Comparison of ENCODE assay signal across 2 cellular contexts in the genomic region with DNA sequence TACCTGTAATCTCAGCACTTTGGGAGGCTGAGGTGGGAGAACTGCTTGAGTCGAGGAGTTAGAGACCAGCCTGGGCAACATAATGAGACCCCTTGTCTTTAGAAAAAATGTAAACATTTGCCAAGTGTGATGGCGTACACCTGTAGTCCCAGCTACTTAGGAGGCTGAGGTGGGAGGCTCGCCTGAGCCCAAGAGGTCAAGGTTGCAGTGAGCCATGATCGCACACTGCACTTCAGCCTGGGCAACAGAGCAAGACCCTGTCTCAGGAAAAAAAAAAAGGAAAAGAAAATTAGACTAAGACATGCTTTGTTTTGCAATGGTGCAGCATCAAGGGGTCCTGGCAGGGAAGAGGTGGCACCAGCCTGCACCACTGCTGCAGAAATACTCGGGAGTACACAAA.
TF ChIP-seq lines count a peak whose summit lies in the region.

No MANE protein-coding gene starts in this region.

TF ChIP-seq in A549, 52 proteins besides CTCF, POLR2A, EP300 and RAD21:
- TF ChIP-seq MAFK (IDR thresholded peaks at IDR 0.05; ENCODE audit: partially characterized antibody) (no peak), NFE2L2 (conservative IDR thresholded peaks at IDR 0.05; ENCODE audit: low read length) (no peak), HOXB13 (CRISPR knock-in tag; IDR thresholded peaks at IDR 0.05; ENCODE audit: low read depth) (no peak), ZNF302 (CRISPR knock-in tag; IDR thresholded peaks at IDR 0.05) (no peak), KDM5A (IDR thresholded peaks at IDR 0.05) (no peak), ESRRA (IDR thresholded peaks at IDR 0.05; ENCODE audit: borderline replicate concordance, low read length) (no peak), CBX8 (IDR thresholded peaks at IDR 0.05) (no peak), CHD4 (IDR thresholded peaks at IDR 0.05; ENCODE audit: borderline replicate concordance) (no peak), SREBF2 (IDR thresholded peaks at IDR 0.05) (no peak)
- TF ChIP-seq, protein P1, sequence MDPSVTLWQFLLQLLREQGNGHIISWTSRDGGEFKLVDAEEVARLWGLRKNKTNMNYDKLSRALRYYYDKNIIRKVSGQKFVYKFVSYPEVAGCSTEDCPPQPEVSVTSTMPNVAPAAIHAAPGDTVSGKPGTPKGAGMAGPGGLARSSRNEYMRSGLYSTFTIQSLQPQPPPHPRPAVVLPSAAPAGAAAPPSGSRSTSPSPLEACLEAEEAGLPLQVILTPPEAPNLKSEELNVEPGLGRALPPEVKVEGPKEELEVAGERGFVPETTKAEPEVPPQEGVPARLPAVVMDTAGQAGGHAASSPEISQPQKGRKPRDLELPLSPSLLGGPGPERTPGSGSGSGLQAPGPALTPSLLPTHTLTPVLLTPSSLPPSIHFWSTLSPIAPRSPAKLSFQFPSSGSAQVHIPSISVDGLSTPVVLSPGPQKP (IDR thresholded peaks at IDR 0.05; ENCODE audit: low read depth, low read length) = no peak

TF ChIP-seq in SK-N-SH, 30 proteins besides CTCF, POLR2A, EP300 and RAD21:
- TF ChIP-seq MXI1 (IDR thresholded peaks at IDR 0.05; ENCODE audit: low read depth, low read length) (no peak), RCOR1 (IDR thresholded peaks at IDR 0.05; ENCODE audit: low read length) (no peak), NFIC (IDR thresholded peaks at IDR 0.05; ENCODE audit: borderline replicate concordance) (no peak), TEAD4 (IDR thresholded peaks at IDR 0.05; ENCODE audit: borderline replicate concordance, insufficient read depth) (no peak), JUND (IDR thresholded peaks at IDR 0.05) (no peak), MEF2A (IDR thresholded peaks at IDR 0.05; ENCODE audit: borderline replicate concordance, low read depth) (no peak), NRF1 (IDR thresholded peaks at IDR 0.05; ENCODE audit: low read depth, low read length) (no peak), RFX5 (IDR thresholded peaks at IDR 0.05; ENCODE audit: low read length) (no peak), TCF12 (IDR thresholded peaks at IDR 0.05) (no peak), YY1 (IDR thresholded peaks at IDR 0.05; ENCODE audit: low read depth) (no peak), GABPA (IDR thresholded peaks at IDR 0.05; ENCODE audit: low read depth) (no peak), FOXM1 (IDR thresholded peaks at IDR 0.05; ENCODE audit: low read depth) (no peak), CHD2 (IDR thresholded peaks at IDR 0.05; ENCODE audit: low read length, partially characterized antibody) (no peak)
- TF ChIP-seq, protein P2, sequence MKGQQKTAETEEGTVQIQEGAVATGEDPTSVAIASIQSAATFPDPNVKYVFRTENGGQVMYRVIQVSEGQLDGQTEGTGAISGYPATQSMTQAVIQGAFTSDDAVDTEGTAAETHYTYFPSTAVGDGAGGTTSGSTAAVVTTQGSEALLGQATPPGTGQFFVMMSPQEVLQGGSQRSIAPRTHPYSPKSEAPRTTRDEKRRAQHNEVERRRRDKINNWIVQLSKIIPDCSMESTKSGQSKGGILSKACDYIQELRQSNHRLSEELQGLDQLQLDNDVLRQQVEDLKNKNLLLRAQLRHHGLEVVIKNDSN (IDR thresholded peaks at IDR 0.05; ENCODE audit: borderline replicate concordance, low read depth) = no peak
- TF ChIP-seq, protein P3, sequence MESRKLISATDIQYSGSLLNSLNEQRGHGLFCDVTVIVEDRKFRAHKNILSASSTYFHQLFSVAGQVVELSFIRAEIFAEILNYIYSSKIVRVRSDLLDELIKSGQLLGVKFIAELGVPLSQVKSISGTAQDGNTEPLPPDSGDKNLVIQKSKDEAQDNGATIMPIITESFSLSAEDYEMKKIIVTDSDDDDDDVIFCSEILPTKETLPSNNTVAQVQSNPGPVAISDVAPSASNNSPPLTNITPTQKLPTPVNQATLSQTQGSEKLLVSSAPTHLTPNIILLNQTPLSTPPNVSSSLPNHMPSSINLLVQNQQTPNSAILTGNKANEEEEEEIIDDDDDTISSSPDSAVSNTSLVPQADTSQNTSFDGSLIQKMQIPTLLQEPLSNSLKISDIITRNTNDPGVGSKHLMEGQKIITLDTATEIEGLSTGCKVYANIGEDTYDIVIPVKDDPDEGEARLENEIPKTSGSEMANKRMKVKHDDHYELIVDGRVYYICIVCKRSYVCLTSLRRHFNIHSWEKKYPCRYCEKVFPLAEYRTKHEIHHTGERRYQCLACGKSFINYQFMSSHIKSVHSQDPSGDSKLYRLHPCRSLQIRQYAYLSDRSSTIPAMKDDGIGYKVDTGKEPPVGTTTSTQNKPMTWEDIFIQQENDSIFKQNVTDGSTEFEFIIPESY (IDR thresholded peaks at IDR 0.05; ENCODE audit: borderline replicate concordance, low read depth) = no peak
- TF ChIP-seq, protein P4, sequence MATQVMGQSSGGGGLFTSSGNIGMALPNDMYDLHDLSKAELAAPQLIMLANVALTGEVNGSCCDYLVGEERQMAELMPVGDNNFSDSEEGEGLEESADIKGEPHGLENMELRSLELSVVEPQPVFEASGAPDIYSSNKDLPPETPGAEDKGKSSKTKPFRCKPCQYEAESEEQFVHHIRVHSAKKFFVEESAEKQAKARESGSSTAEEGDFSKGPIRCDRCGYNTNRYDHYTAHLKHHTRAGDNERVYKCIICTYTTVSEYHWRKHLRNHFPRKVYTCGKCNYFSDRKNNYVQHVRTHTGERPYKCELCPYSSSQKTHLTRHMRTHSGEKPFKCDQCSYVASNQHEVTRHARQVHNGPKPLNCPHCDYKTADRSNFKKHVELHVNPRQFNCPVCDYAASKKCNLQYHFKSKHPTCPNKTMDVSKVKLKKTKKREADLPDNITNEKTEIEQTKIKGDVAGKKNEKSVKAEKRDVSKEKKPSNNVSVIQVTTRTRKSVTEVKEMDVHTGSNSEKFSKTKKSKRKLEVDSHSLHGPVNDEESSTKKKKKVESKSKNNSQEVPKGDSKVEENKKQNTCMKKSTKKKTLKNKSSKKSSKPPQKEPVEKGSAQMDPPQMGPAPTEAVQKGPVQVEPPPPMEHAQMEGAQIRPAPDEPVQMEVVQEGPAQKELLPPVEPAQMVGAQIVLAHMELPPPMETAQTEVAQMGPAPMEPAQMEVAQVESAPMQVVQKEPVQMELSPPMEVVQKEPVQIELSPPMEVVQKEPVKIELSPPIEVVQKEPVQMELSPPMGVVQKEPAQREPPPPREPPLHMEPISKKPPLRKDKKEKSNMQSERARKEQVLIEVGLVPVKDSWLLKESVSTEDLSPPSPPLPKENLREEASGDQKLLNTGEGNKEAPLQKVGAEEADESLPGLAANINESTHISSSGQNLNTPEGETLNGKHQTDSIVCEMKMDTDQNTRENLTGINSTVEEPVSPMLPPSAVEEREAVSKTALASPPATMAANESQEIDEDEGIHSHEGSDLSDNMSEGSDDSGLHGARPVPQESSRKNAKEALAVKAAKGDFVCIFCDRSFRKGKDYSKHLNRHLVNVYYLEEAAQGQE (IDR thresholded peaks at IDR 0.05; ENCODE audit: low read depth, low read length) = no peak
- TF ChIP-seq, protein P5, sequence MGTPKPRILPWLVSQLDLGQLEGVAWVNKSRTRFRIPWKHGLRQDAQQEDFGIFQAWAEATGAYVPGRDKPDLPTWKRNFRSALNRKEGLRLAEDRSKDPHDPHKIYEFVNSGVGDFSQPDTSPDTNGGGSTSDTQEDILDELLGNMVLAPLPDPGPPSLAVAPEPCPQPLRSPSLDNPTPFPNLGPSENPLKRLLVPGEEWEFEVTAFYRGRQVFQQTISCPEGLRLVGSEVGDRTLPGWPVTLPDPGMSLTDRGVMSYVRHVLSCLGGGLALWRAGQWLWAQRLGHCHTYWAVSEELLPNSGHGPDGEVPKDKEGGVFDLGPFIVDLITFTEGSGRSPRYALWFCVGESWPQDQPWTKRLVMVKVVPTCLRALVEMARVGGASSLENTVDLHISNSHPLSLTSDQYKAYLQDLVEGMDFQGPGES (IDR thresholded peaks at IDR 0.05; ENCODE audit: low read depth, low read length) = no peak
- TF ChIP-seq, protein P6, sequence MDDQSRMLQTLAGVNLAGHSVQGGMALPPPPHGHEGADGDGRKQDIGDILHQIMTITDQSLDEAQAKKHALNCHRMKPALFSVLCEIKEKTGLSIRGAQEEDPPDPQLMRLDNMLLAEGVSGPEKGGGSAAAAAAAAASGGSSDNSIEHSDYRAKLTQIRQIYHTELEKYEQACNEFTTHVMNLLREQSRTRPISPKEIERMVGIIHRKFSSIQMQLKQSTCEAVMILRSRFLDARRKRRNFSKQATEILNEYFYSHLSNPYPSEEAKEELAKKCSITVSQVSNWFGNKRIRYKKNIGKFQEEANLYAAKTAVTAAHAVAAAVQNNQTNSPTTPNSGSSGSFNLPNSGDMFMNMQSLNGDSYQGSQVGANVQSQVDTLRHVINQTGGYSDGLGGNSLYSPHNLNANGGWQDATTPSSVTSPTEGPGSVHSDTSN (IDR thresholded peaks at IDR 0.05) = no peak
